In the genomic region with DNA sequence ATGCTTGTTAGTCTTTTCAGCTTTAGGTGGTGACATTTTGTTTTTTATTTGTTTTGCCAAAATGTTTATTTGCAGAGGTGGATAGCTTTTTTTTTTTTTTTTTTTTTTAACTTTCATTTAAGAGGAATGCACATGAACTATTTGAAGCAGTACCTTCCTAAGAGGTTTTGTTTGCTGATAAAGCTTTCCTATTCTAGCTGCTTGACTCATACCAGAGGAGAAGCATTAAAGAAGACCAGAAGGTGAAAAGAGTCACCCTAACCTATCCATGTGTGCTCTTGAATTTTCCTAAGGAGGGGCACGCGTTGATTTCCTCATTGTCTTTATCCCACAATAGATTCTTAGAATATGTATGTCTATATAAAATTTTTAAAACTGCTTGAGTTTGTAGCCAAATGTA, we compare ENCODE assay signal across 13 cellular contexts. TPM values are rescaled to one million over a fixed set of nuclear protein-coding genes. Genes with fewer than 3 reads are reported as not detected.
DNase-seq lines count a peak whose midpoint lies in the region; ATAC-seq and TF ChIP-seq lines count a peak whose summit lies in the region.
"Had no signal": no experiment of that assay in that cellular context is flagged by ENCODE, and none has a peak within 500 bp of the region (broad histone marks: within the 10 kb centered on the region; RNA-seq: fewer than 3 reads in every experiment).

No MANE protein-coding gene starts in this region.

- H3K27me3 ChIP-seq in cardiac muscle cell (no peaks in the 10 kb centered on the region), mammary epithelial cell (ENCODE audit: insufficient read depth, low read length) (no peaks in the 10 kb centered on the region), lower lobe of right lung (ENCODE audit: low read depth) (no peaks in the 10 kb centered on the region)
- H3K27me3 ChIP-seq: upper lobe of right lung had no signal

- peak overlapping the region; percentile 67 for H3K27ac ChIP-seq in cardiac muscle cell
- H3K27ac ChIP-seq in mammary epithelial cell (ENCODE audit: insufficient read depth, low read depth, low read length), result no peak overlapping the region
- H3K27ac ChIP-seq in lower lobe of right lung, result peak overlapping the region; percentile 0
- H3K27ac ChIP-seq: upper lobe of right lung had no signal

- no peaks in the 10 kb centered on the region for H3K36me3 ChIP-seq in cardiac muscle cell
- no peaks in the 10 kb centered on the region for H3K36me3 ChIP-seq in mammary epithelial cell (ENCODE audit: insufficient read depth, low read length)
- H3K36me3 ChIP-seq in lower lobe of right lung, result peaks cover 4% of the 10 kb centered on the region
- H3K36me3 ChIP-seq: upper lobe of right lung had no signal

- H3K4me2 ChIP-seq in mammary epithelial cell (ENCODE audit: insufficient read depth, low read depth, low read length), result peak overlapping the region; percentile 61

- DNase-seq in cardiac muscle cell (ENCODE audit: low read depth in 1 of 2, low spot score in 1 of 2), result no peak
- no peak for DNase-seq in Right ventricle myocardium inferior (ENCODE audit: missing footprints)
- DNase-seq in mammary epithelial cell, result no peak
- DNase-seq in lower lobe of right lung, result no peak
- no peak for DNase-seq in left lobe of liver (ENCODE audit: low spot score)
- DNase-seq in D341Med (ENCODE audit: low spot score), result no peak
- DNase-seq: effector CD8-positive, alpha-beta T cell; NCI-H146; NCI-H524; stimulated activated CD4-positive, alpha-beta T cell treated with anti-CD3 and anti-CD28 coated beads, Interleukin-15, amount 100 ng/mL, for 24 hours; upper lobe of right lung had no signal

- H3K4me1 ChIP-seq in cardiac muscle cell (ENCODE audit: low read depth) (peaks cover 19% of the 10 kb centered on the region), mammary epithelial cell (ENCODE audit: insufficient read depth, low read length) (peaks cover 35% of the 10 kb centered on the region), lower lobe of right lung (peaks cover 88% of the 10 kb centered on the region)

- no peaks in the 10 kb centered on the region for H3K9me3 ChIP-seq in cardiac muscle cell (ENCODE audit: low read depth)
- no peaks in the 10 kb centered on the region for H3K9me3 ChIP-seq in mammary epithelial cell (replicated peaks; ENCODE audit: insufficient read depth, low read length)
- no peaks in the 10 kb centered on the region for H3K9me3 ChIP-seq in lower lobe of right lung
- H3K9me3 ChIP-seq: upper lobe of right lung had no signal

- no TSS peak for BruUV-seq in mammary epithelial cell (replicated peaks; lab: Mats Ljungman, UMichigan)

- TF ChIP-seq POLR2A in GM18505 (IDR thresholded peaks at IDR 0.05; ENCODE audit: borderline replicate concordance, extremely low read depth, insufficient read depth, insufficient read length), result no peak

- intact Hi-C loops in Right ventricle myocardium inferior (cut with DNase I), result no loop called here
- intact Hi-C loops in mammary epithelial cell (cut with micrococcal nuclease), result loop anchor here (1.0 kb wide), 1 partner anchor 8 kb away; no protein-coding TSS in a partner anchor
- intact Hi-C loops in lower lobe of right lung (cut with DNase I), result no loop called here

- H2AFZ ChIP-seq in mammary epithelial cell (ENCODE audit: low read depth, low read length), result no peak overlapping the region

- CTCF ChIA-PET in mammary epithelial cell (lab: Charles Lee; ENCODE audit: low non-redundant PET), result no interaction called here

- ATAC-seq in Right ventricle myocardium inferior, result no peak
- ATAC-seq in lower lobe of right lung, result peak in 1 of 2 donors; percentile 58
- ATAC-seq in left lobe of liver, result no peak
- no peak for ATAC-seq in GM18505 (IDR thresholded peaks at IDR 0.05; ENCODE audit: unreplicated experiment)
- no peak for ATAC-seq in HG03039 (IDR thresholded peaks at IDR 0.05; ENCODE audit: unreplicated experiment)
- ATAC-seq: upper lobe of right lung had no signal

- peaks cover 98% of the 10 kb centered on the region for H3K79me2 ChIP-seq in mammary epithelial cell (ENCODE audit: insufficient read depth, low read length)

- WGBS in mammary epithelial cell (ENCODE audit: low coverage, missing lambda C conversion rate), result 94% methylated on average over 2 of the region's 2 CpGs

- H3K9ac ChIP-seq in mammary epithelial cell (ENCODE audit: insufficient read depth, low read length), result no peak overlapping the region

- no peak overlapping the region for H3K4me3 ChIP-seq in cardiac muscle cell
- no peak overlapping the region for H3K4me3 ChIP-seq in mammary epithelial cell (replicated peaks in 1 of 3; ENCODE audit: insufficient read depth in 1 of 3, low read depth in 2 of 3, low read length in 3 of 3)
- H3K4me3 ChIP-seq in lower lobe of right lung, result no peak overlapping the region
- H3K4me3 ChIP-seq: upper lobe of right lung had no signal

- dilution Hi-C loops in mammary epithelial cell (cut with HindIII; ENCODE audit: low sequenced_read_pairs), result no loop called here

- in situ Hi-C loops in mammary epithelial cell (cut with MboI; ENCODE audit: low sequenced_read_pairs in 2 of 2), result no loop called here

- TF ChIP-seq CTCF in cardiac muscle cell (IDR thresholded peaks at IDR 0.05; ENCODE audit: low read depth, low read length) (no peak), mammary epithelial cell (conservative IDR thresholded peaks at IDR 0.05 in 1 of 2, IDR thresholded peaks at IDR 0.05 in 1 of 2; ENCODE audit: extremely low read depth in 1 of 2, insufficient read depth in 1 of 2, low read depth in 1 of 2, low read length in 2 of 2) (no peak), lower lobe of right lung (IDR thresholded peaks at IDR 0.05) (no peak)

- H4K20me1 ChIP-seq in mammary epithelial cell (ENCODE audit: insufficient read depth, low read length), result no peaks in the 10 kb centered on the region

RNA-seq across cellular contexts. Expression of a gene that starts 57.7 kb away (rescaled TPM):
- 11.9 and 26.0 TPM in 2 replicates for total RNA-seq in cardiac muscle cell
- polyA plus RNA-seq in cardiac muscle cell, result 19.1 and 32.5 TPM in 2 replicates
- total RNA-seq in Right ventricle myocardium inferior, result 33.7 TPM
- 10 to 100 TPM; 11.0 to 29.7 TPM for total RNA-seq in mammary epithelial cell
- polyA plus RNA-seq in mammary epithelial cell, result 6.8 TPM
- 27.1 TPM for polyA minus RNA-seq in mammary epithelial cell
- total RNA-seq in lower lobe of right lung, result 50.6 TPM
- total RNA-seq in left lobe of liver, result 11.7 TPM
